ENCODE assay signal across 8 cellular contexts in genomic region chr12:116818948-116819832, GRCh38.
A peak's percentile ranks its signal among the peaks of the same experiment; 100 is the strongest.
DNase-seq lines count a peak whose midpoint lies in the region; ATAC-seq and TF ChIP-seq lines count a peak whose summit lies in the region.

No MANE protein-coding gene starts in this region.

- H3K79me2 ChIP-seq in neural cell (replicated peaks; ENCODE audit: insufficient read depth, low read length) = no peaks in the 10 kb centered on the region

- peaks cover 24% of the 10 kb centered on the region for H3K4me1 Mint-ChIP-seq in stimulated activated naive CD8-positive, alpha-beta T cell treated with anti-CD3 and anti-CD28 coated beads, Interleukin-15, amount 100 ng/mL, for 72 hours

- TF ChIP-seq RAD21 in neural cell (conservative IDR thresholded peaks at IDR 0.05) = peak; percentile 47

- peak overlapping the region; percentile 98 for H3K27ac Mint-ChIP-seq in stimulated activated naive CD8-positive, alpha-beta T cell treated with anti-CD3 and anti-CD28 coated beads, Interleukin-15, amount 100 ng/mL, for 72 hours

- peak overlapping the region; percentile 98 for H3K9ac ChIP-seq in neural cell (ENCODE audit: low read length)

- H2AFZ ChIP-seq in neural cell (ENCODE audit: low read depth, low read length) = peak overlapping the region; percentile 98

- H3K27me3 Mint-ChIP-seq in stimulated activated naive CD8-positive, alpha-beta T cell treated with anti-CD3 and anti-CD28 coated beads, Interleukin-15, amount 100 ng/mL, for 72 hours = no peaks in the 10 kb centered on the region

- peak overlapping the region; percentile 99 for H3K4me2 ChIP-seq in neural cell (ENCODE audit: low read length)

- peak; percentile 91 for ATAC-seq in stimulated activated naive CD8-positive, alpha-beta T cell treated with anti-CD3 and anti-CD28 coated beads, Interleukin-15, amount 100 ng/mL, for 72 hours

- H3K27ac ChIP-seq in neural cell (ENCODE audit: low read length) = peak overlapping the region; percentile 96

- no peaks in the 10 kb centered on the region for H3K36me3 ChIP-seq in neural cell (ENCODE audit: insufficient read depth, low read length)

- no peaks in the 10 kb centered on the region for H3K9me3 ChIP-seq in neural cell (ENCODE audit: low read length)

- H3K27me3 ChIP-seq in neural cell (ENCODE audit: insufficient read depth, low read depth, low read length) = no peaks in the 10 kb centered on the region

- peak overlapping the region; percentile 92 to 94 for H3K4me3 Mint-ChIP-seq in stimulated activated naive CD8-positive, alpha-beta T cell treated with anti-CD3 and anti-CD28 coated beads, Interleukin-15, amount 100 ng/mL, for 72 hours

- DNase-seq in EL (peak; percentile 95), GOT3 (lab: John Stamatoyannopoulos, UW) (peak; percentile 83), LNCaP clone FGC (ENCODE audit: low read depth) (peak; percentile 64), RPMI8226 (peak; percentile 93), fibroblast of the conjunctiva (ENCODE audit: low read depth) (peak; percentile 86)
- peak; percentile 96 for DNase-seq in activated effector memory CD4-positive, alpha-beta T cell treated with anti-CD3 and anti-CD28 coated beads, Interleukin-2, amount 50 U/mL, for 16 hours
- peak; percentile 89 to 91 for DNase-seq in stimulated activated naive CD8-positive, alpha-beta T cell treated with anti-CD3 and anti-CD28 coated beads, Interleukin-15, amount 100 ng/mL, for 72 hours

- peak; percentile 81 for TF ChIP-seq EP300 in neural cell (conservative IDR thresholded peaks at IDR 0.05; ENCODE audit: poor library complexity, severe bottlenecking)

- no peaks in the 10 kb centered on the region for H3K9me2 ChIP-seq in neural cell (ENCODE audit: insufficient read depth, low read length)

- no peak for TF ChIP-seq CTCF in LNCaP clone FGC (IDR thresholded peaks at IDR 0.05; ENCODE audit: control insufficient read depth, extremely low read depth, insufficient read depth)
- TF ChIP-seq CTCF in neural cell (IDR thresholded peaks at IDR 0.05; ENCODE audit: poor library complexity, severe bottlenecking) = peak; percentile 35

- no peaks in the 10 kb centered on the region for H4K20me1 ChIP-seq in neural cell (ENCODE audit: insufficient read depth)

- no peaks in the 10 kb centered on the region for H3K9me3 Mint-ChIP-seq in stimulated activated naive CD8-positive, alpha-beta T cell treated with anti-CD3 and anti-CD28 coated beads, Interleukin-15, amount 100 ng/mL, for 72 hours

- peak overlapping the region; percentile 85 for H3K4me3 ChIP-seq in LNCaP clone FGC (ENCODE audit: low read depth, low read length)
- peak overlapping the region; percentile 94 for H3K4me3 ChIP-seq in neural cell (ENCODE audit: low read length)

- peaks cover 3% of the 10 kb centered on the region for H3F3A ChIP-seq in neural cell (ENCODE audit: insufficient read depth, low read length, poor library complexity, severe bottlenecking)

TF ChIP-seq in neural cell, 6 proteins besides CTCF, POLR2A, EP300 and RAD21:
- TF ChIP-seq SMC3 (conservative IDR thresholded peaks at IDR 0.05; ENCODE audit: poor library complexity) = peak; percentile 54
- TF ChIP-seq TAF1 (IDR thresholded peaks at IDR 0.05; ENCODE audit: low read depth) = no peak
- TF ChIP-seq MXI1 (conservative IDR thresholded peaks at IDR 0.05; ENCODE audit: poor library complexity, severe bottlenecking) = peak; percentile 87
- no peak for TF ChIP-seq REST (IDR thresholded peaks at IDR 0.05; ENCODE audit: borderline replicate concordance)
- TF ChIP-seq POLR2AphosphoS5 (IDR thresholded peaks at IDR 0.05) = peak; percentile 80
- no peak for TF ChIP-seq EZH2 (IDR thresholded peaks at IDR 0.05; ENCODE audit: borderline replicate concordance, insufficient read depth, low read length, poor library complexity, severe bottlenecking)

Comparison
In these comparisons a context has a peak if more than half of its experiments do, and no peak if none do; other contexts are left out.
1. Peak in every context shown above with its lines: DNase-seq, ATAC-seq, H3K4me3 ChIP-seq and H3K27ac ChIP-seq.